9 cellular contexts compared by ENCODE assay signal in genomic region chr7:44145419-44145968, GRCh38. TPM values are rescaled to one million over a fixed set of nuclear protein-coding genes. Genes with fewer than 3 reads are reported as not detected.
DNase-seq lines count a peak whose midpoint lies in the region; ATAC-seq and TF ChIP-seq lines count a peak whose summit lies in the region.
"Had no signal": no experiment of that assay in that cellular context is flagged by ENCODE, and none has a peak within 500 bp of the region (broad histone marks: within the 10 kb centered on the region; RNA-seq: fewer than 3 reads in every experiment).

No MANE protein-coding gene starts in this region.

- H3K9me3 Mint-ChIP-seq in activated naive CD8-positive, alpha-beta T cell treated with anti-CD3 and anti-CD28 coated beads, Interleukin-2, amount 50 U/mL, for 24 hours, result no peaks in the 10 kb centered on the region
- H3K9me3 Mint-ChIP-seq in immature natural killer cell, result peaks cover 0 to 1% (median 0%) of the 10 kb centered on the region in 6 donors

- H3K36me3 Mint-ChIP-seq in activated naive CD8-positive, alpha-beta T cell treated with anti-CD3 and anti-CD28 coated beads, Interleukin-2, amount 50 U/mL, for 24 hours (ENCODE audit: low read depth), result no peaks in the 10 kb centered on the region
- H3K36me3 Mint-ChIP-seq in immature natural killer cell, result no peaks in the 10 kb centered on the region

- no peaks in the 10 kb centered on the region for H3K9me2 ChIP-seq in SK-N-SH

- H3K36me3 ChIP-seq in SK-N-SH (replicated peaks in 1 of 2; ENCODE audit: control insufficient read depth in 1 of 2, insufficient read depth in 2 of 2, low read length in 1 of 2), result no peaks in the 10 kb centered on the region

- no peak for TF ChIP-seq EP300 in SK-N-SH (IDR thresholded peaks at IDR 0.05; ENCODE audit: borderline replicate concordance in 1 of 2, low read depth in 1 of 2, low read length in 1 of 2)

- no peak overlapping the region for H3K27ac Mint-ChIP-seq in activated naive CD8-positive, alpha-beta T cell treated with anti-CD3 and anti-CD28 coated beads, Interleukin-2, amount 50 U/mL, for 24 hours
- H3K27ac Mint-ChIP-seq in immature natural killer cell, result peak overlapping the region in 5 of 6 donors; percentile 23 to 67 (median 49)

- no peaks in the 10 kb centered on the region for H4K20me1 ChIP-seq in SK-N-SH (ENCODE audit: insufficient read depth)

- H3K9ac ChIP-seq in SK-N-SH, result no peak overlapping the region; the same call in 1 of the 2 replicates

- no peak for TF ChIP-seq RAD21 in SK-N-SH (IDR thresholded peaks at IDR 0.05; ENCODE audit: low read length)

- 82% methylated on average over 56 of the region's 57 CpGs for whole genome bisulfite sequencing in SK-N-SH (ENCODE audit: low lambda C conversion rate)

- DNase-seq in SK-N-SH (peak; percentile 78), immature natural killer cell (peak; percentile 43 to 63 (median 62)), OCI-M2 (lab: John Stamatoyannopoulos, UW; ENCODE audit: unreplicated experiment) (no peak), hepatic stellate cell (ENCODE audit: low spot score) (no peak), NCI-H1694 (lab: John Stamatoyannopoulos, UW) (no peak)
- peak; percentile 59 for DNase-seq in activated naive CD8-positive, alpha-beta T cell treated with anti-CD3 and anti-CD28 coated beads, Interleukin-2, amount 50 U/mL, for 24 hours
- DNase-seq in stimulated activated CD4-positive, alpha-beta T cell treated with anti-CD3 and anti-CD28 coated beads, Interleukin-2, amount 100 ng/mL, for 4 hours (ENCODE audit: low read depth), result peak; percentile 75

- peaks cover 8% of the 10 kb centered on the region for H3F3A ChIP-seq in SK-N-SH (replicated peaks; ENCODE audit: insufficient read depth)

- TF ChIP-seq CTCF in SK-N-SH (IDR thresholded peaks at IDR 0.05), result no peak

- CTCF ChIA-PET in SK-N-SH (lab: Yijun Ruan, JAX), result interaction anchor here (0.6 to 1.1 kb wide), 2 partner anchors 14 to 43 kb away, joined by 3 read pairs; partner anchors contain the start of gene GCK

- POLR2A ChIA-PET in SK-N-SH (lab: Yijun Ruan, JAX), result interaction anchor here (0.6 kb wide), 1 partner anchor 172 kb away, joined by 3 read pairs; no protein-coding TSS in a partner anchor

- no peaks in the 10 kb centered on the region for H3K79me2 ChIP-seq in SK-N-SH (ENCODE audit: insufficient read depth)

- peak; percentile 64 for ATAC-seq in activated naive CD8-positive, alpha-beta T cell treated with anti-CD3 and anti-CD28 coated beads, Interleukin-2, amount 50 U/mL, for 24 hours
- no peak for ATAC-seq in GM21528 (IDR thresholded peaks at IDR 0.05; ENCODE audit: low FRiP score, unreplicated experiment)

- no peaks in the 10 kb centered on the region for H3K9me3 ChIP-seq in SK-N-SH

- H3K4me1 ChIP-seq in SK-N-SH (ENCODE audit: control insufficient read depth in 1 of 2, insufficient read depth in 2 of 2, low read depth in 1 of 2, low read length in 1 of 2), result peaks cover 0 to 16% of the 10 kb centered on the region in 2 experiments; a peak in 1 of 4 replicates

- peaks cover 7% of the 10 kb centered on the region for H3K4me1 Mint-ChIP-seq in activated naive CD8-positive, alpha-beta T cell treated with anti-CD3 and anti-CD28 coated beads, Interleukin-2, amount 50 U/mL, for 24 hours
- H3K4me1 Mint-ChIP-seq in immature natural killer cell, result peaks cover 7 to 8% of the 10 kb centered on the region in 2 donors

- peaks cover 4% of the 10 kb centered on the region for H3K27me3 Mint-ChIP-seq in activated naive CD8-positive, alpha-beta T cell treated with anti-CD3 and anti-CD28 coated beads, Interleukin-2, amount 50 U/mL, for 24 hours
- peaks cover 2 to 7% (median 6%) of the 10 kb centered on the region in 3 donors for H3K27me3 Mint-ChIP-seq in immature natural killer cell (ENCODE audit: low read depth in 3 of 3)

- no peak overlapping the region for H3K27ac ChIP-seq in SK-N-SH (ENCODE audit: low read depth in 2 of 2, low read length in 1 of 2)

- peak overlapping the region; percentile 51 to 59 for H3K4me3 ChIP-seq in SK-N-SH (ENCODE audit: low read depth in 2 of 2, low read length in 1 of 2)

- peak overlapping the region; percentile 81; the same call in 1 of the 2 replicates for H2AFZ ChIP-seq in SK-N-SH (ENCODE audit: low read depth)

- peak overlapping the region; percentile 80 for H3K4me2 ChIP-seq in SK-N-SH

- peak overlapping the region; percentile 62 for H3K4me3 Mint-ChIP-seq in activated naive CD8-positive, alpha-beta T cell treated with anti-CD3 and anti-CD28 coated beads, Interleukin-2, amount 50 U/mL, for 24 hours
- peak overlapping the region; percentile 64 to 78 (median 74) for H3K4me3 Mint-ChIP-seq in immature natural killer cell

- no peaks in the 10 kb centered on the region for H3K27me3 ChIP-seq in SK-N-SH (ENCODE audit: insufficient read depth)

TF ChIP-seq in SK-N-SH, 30 proteins besides CTCF, POLR2A, EP300 and RAD21 (continues in another document):
- TF ChIP-seq FOSL2 (IDR thresholded peaks at IDR 0.05; ENCODE audit: borderline replicate concordance, low read depth) (no peak), ELF1 (IDR thresholded peaks at IDR 0.05) (no peak), YY1 (IDR thresholded peaks at IDR 0.05; ENCODE audit: low read depth) (no peak), EZH2phosphoT487 (IDR thresholded peaks at IDR 0.05; ENCODE audit: borderline replicate concordance, low read depth) (no peak), JUND (IDR thresholded peaks at IDR 0.05) (no peak), TCF12 (IDR thresholded peaks at IDR 0.05) (no peak), MXI1 (IDR thresholded peaks at IDR 0.05; ENCODE audit: low read depth, low read length) (no peak), GABPA (IDR thresholded peaks at IDR 0.05; ENCODE audit: low read depth) (no peak), TEAD4 (IDR thresholded peaks at IDR 0.05; ENCODE audit: borderline replicate concordance, insufficient read depth) (no peak), SIN3A (IDR thresholded peaks at IDR 0.05; ENCODE audit: borderline replicate concordance, low read depth, low read length) (no peak), RFX5 (IDR thresholded peaks at IDR 0.05; ENCODE audit: low read length) (no peak), TAF1 (IDR thresholded peaks at IDR 0.05; ENCODE audit: borderline replicate concordance, low read depth, low read length) (no peak)
- TF ChIP-seq, protein P1, sequence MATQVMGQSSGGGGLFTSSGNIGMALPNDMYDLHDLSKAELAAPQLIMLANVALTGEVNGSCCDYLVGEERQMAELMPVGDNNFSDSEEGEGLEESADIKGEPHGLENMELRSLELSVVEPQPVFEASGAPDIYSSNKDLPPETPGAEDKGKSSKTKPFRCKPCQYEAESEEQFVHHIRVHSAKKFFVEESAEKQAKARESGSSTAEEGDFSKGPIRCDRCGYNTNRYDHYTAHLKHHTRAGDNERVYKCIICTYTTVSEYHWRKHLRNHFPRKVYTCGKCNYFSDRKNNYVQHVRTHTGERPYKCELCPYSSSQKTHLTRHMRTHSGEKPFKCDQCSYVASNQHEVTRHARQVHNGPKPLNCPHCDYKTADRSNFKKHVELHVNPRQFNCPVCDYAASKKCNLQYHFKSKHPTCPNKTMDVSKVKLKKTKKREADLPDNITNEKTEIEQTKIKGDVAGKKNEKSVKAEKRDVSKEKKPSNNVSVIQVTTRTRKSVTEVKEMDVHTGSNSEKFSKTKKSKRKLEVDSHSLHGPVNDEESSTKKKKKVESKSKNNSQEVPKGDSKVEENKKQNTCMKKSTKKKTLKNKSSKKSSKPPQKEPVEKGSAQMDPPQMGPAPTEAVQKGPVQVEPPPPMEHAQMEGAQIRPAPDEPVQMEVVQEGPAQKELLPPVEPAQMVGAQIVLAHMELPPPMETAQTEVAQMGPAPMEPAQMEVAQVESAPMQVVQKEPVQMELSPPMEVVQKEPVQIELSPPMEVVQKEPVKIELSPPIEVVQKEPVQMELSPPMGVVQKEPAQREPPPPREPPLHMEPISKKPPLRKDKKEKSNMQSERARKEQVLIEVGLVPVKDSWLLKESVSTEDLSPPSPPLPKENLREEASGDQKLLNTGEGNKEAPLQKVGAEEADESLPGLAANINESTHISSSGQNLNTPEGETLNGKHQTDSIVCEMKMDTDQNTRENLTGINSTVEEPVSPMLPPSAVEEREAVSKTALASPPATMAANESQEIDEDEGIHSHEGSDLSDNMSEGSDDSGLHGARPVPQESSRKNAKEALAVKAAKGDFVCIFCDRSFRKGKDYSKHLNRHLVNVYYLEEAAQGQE (IDR thresholded peaks at IDR 0.05; ENCODE audit: low read depth, low read length), result no peak
- TF ChIP-seq, protein P2, sequence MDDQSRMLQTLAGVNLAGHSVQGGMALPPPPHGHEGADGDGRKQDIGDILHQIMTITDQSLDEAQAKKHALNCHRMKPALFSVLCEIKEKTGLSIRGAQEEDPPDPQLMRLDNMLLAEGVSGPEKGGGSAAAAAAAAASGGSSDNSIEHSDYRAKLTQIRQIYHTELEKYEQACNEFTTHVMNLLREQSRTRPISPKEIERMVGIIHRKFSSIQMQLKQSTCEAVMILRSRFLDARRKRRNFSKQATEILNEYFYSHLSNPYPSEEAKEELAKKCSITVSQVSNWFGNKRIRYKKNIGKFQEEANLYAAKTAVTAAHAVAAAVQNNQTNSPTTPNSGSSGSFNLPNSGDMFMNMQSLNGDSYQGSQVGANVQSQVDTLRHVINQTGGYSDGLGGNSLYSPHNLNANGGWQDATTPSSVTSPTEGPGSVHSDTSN (IDR thresholded peaks at IDR 0.05), result no peak

RNA-seq across cellular contexts. Expression of gene MYL7, which starts 4.4 kb away (rescaled TPM):
- polyA plus RNA-seq in SK-N-SH (2012; rRNA removed) (0.47 TPM in 1 of 2 replicates, not detected in the other), immature natural killer cell (not detected)
- 0.08 and 0.22 TPM in 2 replicates for polyA plus RNA-seq in SK-N-SH (2012; cell fraction: cytosol; rRNA removed)
- polyA plus RNA-seq in SK-N-SH (2012; cell fraction: nucleus; rRNA removed), result 0.61 and 1.9 TPM in 2 replicates

RNA-seq across cellular contexts. Expression of gene POLD2, which starts 22.1 kb away (rescaled TPM):
- 163 and 194 TPM in 2 replicates for polyA plus RNA-seq in SK-N-SH (2012; rRNA removed)
- polyA plus RNA-seq in SK-N-SH (2012; cell fraction: cytosol; rRNA removed), result 97.4 and 129 TPM in 2 replicates
- 209 and 258 TPM in 2 replicates for polyA plus RNA-seq in SK-N-SH (2012; cell fraction: nucleus; rRNA removed)
- polyA plus RNA-seq in immature natural killer cell, result 10 to 100 TPM; 39.8 to 65.7 (median 48.4) TPM

RNA-seq across cellular contexts. Expression of gene AEBP1, which starts 41.3 kb away (rescaled TPM):
- polyA plus RNA-seq in SK-N-SH (2012; rRNA removed) (40.3 and 105 TPM in 2 replicates), immature natural killer cell (1 to 10 TPM in 2 of 3 donors, not detected in 1; 1.5 TPM)
- 36.3 and 54.8 TPM in 2 replicates for polyA plus RNA-seq in SK-N-SH (2012; cell fraction: cytosol; rRNA removed)
- 278 and 326 TPM in 2 replicates for polyA plus RNA-seq in SK-N-SH (2012; cell fraction: nucleus; rRNA removed)

RNA-seq across cellular contexts. Expression of gene GCK, which starts 43.7 kb away (rescaled TPM):
- 1.1 and 1.6 TPM in 2 replicates for polyA plus RNA-seq in SK-N-SH (2012; rRNA removed)
- polyA plus RNA-seq in SK-N-SH (2012; cell fraction: cytosol; rRNA removed), result 0.55 and 1.0 TPM in 2 replicates
- 0.83 and 1.1 TPM in 2 replicates for polyA plus RNA-seq in SK-N-SH (2012; cell fraction: nucleus; rRNA removed)
- not detected for polyA plus RNA-seq in immature natural killer cell
- polyA plus RNA-seq: keratinocyte had no signal

RNA-seq across cellular contexts. Expression of gene YKT6, which starts 55.3 kb away (rescaled TPM):
- 170 and 213 TPM in 2 replicates for polyA plus RNA-seq in SK-N-SH (2012; rRNA removed)
- polyA plus RNA-seq in SK-N-SH (2012; cell fraction: cytosol; rRNA removed), result 121 and 165 TPM in 2 replicates
- 211 and 221 TPM in 2 replicates for polyA plus RNA-seq in SK-N-SH (2012; cell fraction: nucleus; rRNA removed)
- 10 to 100 TPM; 39.1 to 64.9 (median 56.9) TPM for polyA plus RNA-seq in immature natural killer cell

Comparison
In these comparisons a context has a peak if more than half of its experiments do, and no peak if none do; other contexts are left out.
1. DNase-seq: peak in SK-N-SH (single experiment), activated naive CD8-positive, alpha-beta T cell treated with anti-CD3 and anti-CD28 coated beads, Interleukin-2, amount 50 U/mL, for 24 hours (single experiment), immature natural killer cell (3 of 3) and stimulated activated CD4-positive, alpha-beta T cell treated with anti-CD3 and anti-CD28 coated beads, Interleukin-2, amount 100 ng/mL, for 4 hours (single experiment); none in OCI-M2 (single experiment), hepatic stellate cell (single experiment) and NCI-H1694 (single experiment).
2. RNA of gene AEBP1, which starts 41.3 kb away (polyA plus RNA-seq): 36.3 to 326 TPM in SK-N-SH; 1.5 TPM in immature natural killer cell; every median in the first group is over 10 times any median in the second.